In the genomic region with DNA sequence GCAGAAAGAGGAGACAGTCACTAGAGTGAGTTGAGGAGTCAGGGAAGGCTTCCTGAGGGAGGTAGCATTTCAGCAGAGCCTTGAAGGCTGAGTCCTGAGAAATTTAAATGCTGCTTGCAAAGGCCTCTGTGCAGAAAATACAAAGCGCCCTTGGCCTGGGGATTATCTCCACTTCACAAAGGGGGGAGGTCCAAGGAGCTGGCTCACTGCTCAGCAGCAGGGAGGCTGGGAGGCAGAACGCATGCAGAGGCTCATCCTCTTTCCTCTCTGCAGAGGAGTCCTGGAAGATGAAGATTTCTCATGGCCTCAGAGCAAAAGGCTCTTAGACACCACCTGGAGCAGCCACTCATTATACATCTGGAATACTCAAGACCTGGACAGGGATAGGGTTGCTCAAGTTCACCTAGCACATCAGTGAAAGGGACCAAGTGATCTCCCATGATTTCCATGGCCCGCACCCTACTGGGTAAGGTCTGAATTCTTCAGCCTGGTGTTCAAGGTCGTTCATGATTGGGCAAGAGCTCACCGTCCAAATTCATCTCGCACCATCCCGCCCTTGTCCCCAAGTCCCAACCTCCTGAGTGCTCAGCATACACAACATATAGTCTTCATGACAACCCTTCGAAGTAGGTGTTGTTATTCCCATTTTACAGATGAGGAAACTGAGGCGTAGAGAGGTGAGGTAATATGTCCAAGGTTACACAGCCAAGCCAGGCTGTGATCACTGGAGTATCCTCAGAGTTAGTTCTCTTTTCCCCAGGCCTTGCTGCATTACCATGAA, we compare ENCODE assay signal across 16 cellular contexts. TPM values are rescaled to one million over a fixed set of nuclear protein-coding genes. Genes with fewer than 3 reads are reported as not detected.
"Had no signal": no experiment of that assay in that cellular context is flagged by ENCODE, and none has a peak within 500 bp of the region (broad histone marks: within the 10 kb centered on the region; RNA-seq: fewer than 3 reads in every experiment).

No MANE protein-coding gene starts in this region.

- DNase-seq: activated CD4-positive, alpha-beta memory T cell treated with anti-CD3 and anti-CD28 coated beads for 36 hours; activated CD4-positive, alpha-beta T cell treated with anti-CD3 and anti-CD28 coated beads for 36 hours; activated T-cell treated with anti-CD3 and anti-CD28 coated beads, Interleukin-2, amount 50 U/mL, for 24 hours; colonic mucosa; esophagus squamous epithelium; hypothalamus; kidney glomerular epithelial cell; left ventricle myocardium superior; stimulated activated CD4-positive, alpha-beta T cell treated with anti-CD3 and anti-CD28 coated beads, Interleukin-15, amount 100 ng/mL, for 24 hours; stimulated activated CD4-positive, alpha-beta T cell treated with anti-CD3 and anti-CD28 coated beads, Interleukin-4, amount 100 ng/mL, for 24 hours; T-helper 17 cell; testis had no signal

- H3K27ac ChIP-seq: colonic mucosa, ovary, testis, upper lobe of left lung had no signal

- H3K36me3 ChIP-seq: colonic mucosa, esophagus squamous epithelium, ovary, upper lobe of left lung had no signal

- H3K4me3 ChIP-seq: colonic mucosa, esophagus squamous epithelium, ovary, testis, upper lobe of left lung had no signal

- H3K9me3 ChIP-seq: colonic mucosa, ovary, testis had no signal

- ATAC-seq: activated CD4-positive, alpha-beta T cell treated with anti-CD3 and anti-CD28 coated beads for 36 hours; activated naive CD4-positive, alpha-beta T cell treated with anti-CD3 and anti-CD28 coated beads, Interleukin-2, amount 50 U/mL, for 72 hours; left ventricle myocardium superior; T-helper 17 cell had no signal

- H3K4me1 ChIP-seq: colonic mucosa, testis had no signal

- FAIRE-seq: endothelial cell of umbilical vein had no signal

- H3K27me3 ChIP-seq: colonic mucosa, esophagus squamous epithelium, ovary, testis, upper lobe of left lung had no signal

RNA-seq across cellular contexts. Expression of gene SLC1A7, which starts 9.0 kb away (rescaled TPM):
- total RNA-seq: activated CD4-positive, alpha-beta memory T cell treated with anti-CD3 and anti-CD28 coated beads for 36 hours; activated CD4-positive, alpha-beta T cell treated with anti-CD3 and anti-CD28 coated beads for 36 hours; activated naive CD4-positive, alpha-beta T cell treated with anti-CD3 and anti-CD28 coated beads, Interleukin-2, amount 50 U/mL, for 72 hours; endothelial cell of umbilical vein; T-helper 17 cell had no signal
- polyA plus RNA-seq: endothelial cell of umbilical vein had no signal
